In genomic region chr13:72745260-72745659, GRCh38 we compare ENCODE assay signal across 21 cellular contexts. TPM values are rescaled to one million over a fixed set of nuclear protein-coding genes. Genes with fewer than 3 reads are reported as not detected.
DNase-seq lines count a peak whose midpoint lies in the region; ATAC-seq, FAIRE-seq and TF ChIP-seq lines count a peak whose summit lies in the region.
"Had no signal": no experiment of that assay in that cellular context is flagged by ENCODE, and none has a peak within 500 bp of the region (broad histone marks: within the 10 kb centered on the region; RNA-seq: fewer than 3 reads in every experiment).

No MANE protein-coding gene starts in this region.

- TF ChIP-seq POLR2A in GM12891 (IDR thresholded peaks at IDR 0.05; ENCODE audit: low read depth, low read length) = no peak

- H3K4me1 Mint-ChIP-seq in activated CD8-positive, alpha-beta T cell treated with anti-CD3 and anti-CD28 coated beads for 36 hours (ENCODE audit: low read depth) = peaks cover 23% of the 10 kb centered on the region
- peaks cover 17% of the 10 kb centered on the region for H3K4me1 Mint-ChIP-seq in activated CD8-positive, alpha-beta T cell treated with anti-CD3 and anti-CD28 coated beads, Interleukin-2, amount 10 ng/mL, durations not matched to agents 7 days and 5 days (ENCODE audit: low read depth)
- H3K4me1 Mint-ChIP-seq in HFFc6 (ENCODE audit: low read depth) (no peaks in the 10 kb centered on the region), progenitor cell of endocrine pancreas (ENCODE audit: low read depth) (no peaks in the 10 kb centered on the region)
- H3K4me1 Mint-ChIP-seq: CD14-positive monocyte had no signal

- CTCF ChIA-PET in activated CD8-positive, alpha-beta T cell treated with anti-CD3 and anti-CD28 coated beads for 36 hours (lab: Charles Lee) = interaction anchor here (1.4 kb wide), 1 partner anchor 10 kb away, joined by 3 read pairs; no protein-coding TSS in a partner anchor
- CTCF ChIA-PET in activated CD8-positive, alpha-beta T cell treated with anti-CD3 and anti-CD28 coated beads, Interleukin-2, amount 10 ng/mL, durations not matched to agents 7 days and 5 days (lab: Charles Lee) = interaction anchor here (1.5 kb wide), 1 partner anchor 17 kb away, joined by 3 read pairs; the partner anchor contains the start of gene BORA

- FAIRE-seq in GM12891 (lab: Jason Lieb, UNC) = no peak
- FAIRE-seq in D721Med (lab: Jason Lieb, UNC) = no peak
- FAIRE-seq: frontal cortex, small intestine had no signal

- no peak for DNase-seq in activated CD8-positive, alpha-beta T cell treated with anti-CD3 and anti-CD28 coated beads for 36 hours
- no peak for DNase-seq in activated CD8-positive, alpha-beta T cell treated with anti-CD3 and anti-CD28 coated beads, Interleukin-2, amount 10 ng/mL, durations not matched to agents 7 days and 5 days
- DNase-seq in HFFc6 (no peak), progenitor cell of endocrine pancreas (ENCODE audit: low spot score, unreplicated experiment) (no peak), GM12891 (ENCODE audit: insufficient read length, low spot score) (no peak), D721Med (ENCODE audit: insufficient read length, low spot score) (no peak)
- DNase-seq in stimulated activated CD4-positive, alpha-beta T cell treated with anti-CD3 and anti-CD28 coated beads, Interleukin-4, amount 100 ng/mL, for 1 hour = no peak
- DNase-seq: activated CD4-positive, alpha-beta T cell treated with anti-CD3 and anti-CD28 coated beads for 48 hours; activated T-cell treated with anti-CD3 and anti-CD28 coated beads, Interleukin-2, amount 50 U/mL, for 4 hours; HCEC 1CT; Karpas-422; naive thymus-derived CD8-positive, alpha-beta T cell; NCI-H1105 treated with DMSO at 0.1 percent for 48 hours; NCI-H748 treated with DMSO at 0.1 percent for 48 hours; PC-3; small intestine; T1000; upper lobe of left lung had no signal

- H3K36me3 Mint-ChIP-seq in activated CD8-positive, alpha-beta T cell treated with anti-CD3 and anti-CD28 coated beads for 36 hours (ENCODE audit: low read depth) = peaks cover 39% of the 10 kb centered on the region
- H3K36me3 Mint-ChIP-seq in activated CD8-positive, alpha-beta T cell treated with anti-CD3 and anti-CD28 coated beads, Interleukin-2, amount 10 ng/mL, durations not matched to agents 7 days and 5 days (ENCODE audit: low read depth) = peaks cover 63% of the 10 kb centered on the region
- H3K36me3 Mint-ChIP-seq in HFFc6 (ENCODE audit: low read depth) = peaks cover 7% of the 10 kb centered on the region
- H3K36me3 Mint-ChIP-seq in progenitor cell of endocrine pancreas (ENCODE audit: insufficient read depth) = peaks cover 18% of the 10 kb centered on the region

- H3K27me3 Mint-ChIP-seq in activated CD8-positive, alpha-beta T cell treated with anti-CD3 and anti-CD28 coated beads for 36 hours = no peaks in the 10 kb centered on the region
- no peaks in the 10 kb centered on the region for H3K27me3 Mint-ChIP-seq in activated CD8-positive, alpha-beta T cell treated with anti-CD3 and anti-CD28 coated beads, Interleukin-2, amount 10 ng/mL, durations not matched to agents 7 days and 5 days (ENCODE audit: low read depth)
- H3K27me3 Mint-ChIP-seq in HFFc6 (ENCODE audit: insufficient read depth) (no peaks in the 10 kb centered on the region), progenitor cell of endocrine pancreas (no peaks in the 10 kb centered on the region)
- H3K27me3 Mint-ChIP-seq: naive thymus-derived CD8-positive, alpha-beta T cell had no signal

- peak overlapping the region; percentile 38 for H3K27ac Mint-ChIP-seq in activated CD8-positive, alpha-beta T cell treated with anti-CD3 and anti-CD28 coated beads for 36 hours
- no peak overlapping the region for H3K27ac Mint-ChIP-seq in activated CD8-positive, alpha-beta T cell treated with anti-CD3 and anti-CD28 coated beads, Interleukin-2, amount 10 ng/mL, durations not matched to agents 7 days and 5 days
- H3K27ac Mint-ChIP-seq in HFFc6 (peak overlapping the region; percentile 48; the same call in 1 of the 2 replicates), progenitor cell of endocrine pancreas (peak overlapping the region; percentile 51)

- H3K4me3 Mint-ChIP-seq in activated CD8-positive, alpha-beta T cell treated with anti-CD3 and anti-CD28 coated beads for 36 hours = no peak overlapping the region
- no peak overlapping the region for H3K4me3 Mint-ChIP-seq in activated CD8-positive, alpha-beta T cell treated with anti-CD3 and anti-CD28 coated beads, Interleukin-2, amount 10 ng/mL, durations not matched to agents 7 days and 5 days
- no peak overlapping the region for H3K4me3 Mint-ChIP-seq in HFFc6
- no peak overlapping the region for H3K4me3 Mint-ChIP-seq in progenitor cell of endocrine pancreas (ENCODE audit: low read depth)
- H3K4me3 Mint-ChIP-seq: activated T-cell treated with anti-CD3 and anti-CD28 coated beads, Interleukin-2, amount 50 U/mL, for 4 hours; CD14-positive monocyte; naive thymus-derived CD8-positive, alpha-beta T cell had no signal

- intact Hi-C loops in activated CD8-positive, alpha-beta T cell treated with anti-CD3 and anti-CD28 coated beads for 36 hours (cut with micrococcal nuclease) = no loop called here

- no peak for TF ChIP-seq CTCF in activated CD8-positive, alpha-beta T cell treated with anti-CD3 and anti-CD28 coated beads for 36 hours (IDR thresholded peaks at IDR 0.05)
- no peak for TF ChIP-seq CTCF in HFFc6 (IDR thresholded peaks at IDR 0.05)
- no peak for TF ChIP-seq CTCF in progenitor cell of endocrine pancreas (IDR thresholded peaks at IDR 0.05; ENCODE audit: unreplicated experiment)
- no peak for TF ChIP-seq CTCF in D721Med (IDR thresholded peaks at IDR 0.05; ENCODE audit: insufficient read depth, missing control alignments)

- POLR2A ChIA-PET in activated CD8-positive, alpha-beta T cell treated with anti-CD3 and anti-CD28 coated beads for 36 hours (lab: Charles Lee) = no interaction called here
- POLR2A ChIA-PET in activated CD8-positive, alpha-beta T cell treated with anti-CD3 and anti-CD28 coated beads, Interleukin-2, amount 10 ng/mL, durations not matched to agents 7 days and 5 days (lab: Charles Lee) = no interaction called here

- no peak for ATAC-seq in activated CD8-positive, alpha-beta T cell treated with anti-CD3 and anti-CD28 coated beads for 36 hours
- no peak for ATAC-seq in activated CD8-positive, alpha-beta T cell treated with anti-CD3 and anti-CD28 coated beads, Interleukin-2, amount 10 ng/mL, durations not matched to agents 7 days and 5 days
- ATAC-seq in HG03460 (IDR thresholded peaks at IDR 0.05; ENCODE audit: unreplicated experiment) = peak; percentile 48
- ATAC-seq: activated T-cell treated with anti-CD3 and anti-CD28 coated beads, Interleukin-2, amount 50 U/mL, for 4 hours; naive thymus-derived CD8-positive, alpha-beta T cell; PC-3 had no signal

- no peaks in the 10 kb centered on the region for H3K9me3 Mint-ChIP-seq in activated CD8-positive, alpha-beta T cell treated with anti-CD3 and anti-CD28 coated beads for 36 hours
- no peaks in the 10 kb centered on the region for H3K9me3 Mint-ChIP-seq in activated CD8-positive, alpha-beta T cell treated with anti-CD3 and anti-CD28 coated beads, Interleukin-2, amount 10 ng/mL, durations not matched to agents 7 days and 5 days (ENCODE audit: insufficient read depth)
- H3K9me3 Mint-ChIP-seq in HFFc6 = no peaks in the 10 kb centered on the region
- no peaks in the 10 kb centered on the region for H3K9me3 Mint-ChIP-seq in progenitor cell of endocrine pancreas (ENCODE audit: low read depth)
- H3K9me3 Mint-ChIP-seq: activated T-cell treated with anti-CD3 and anti-CD28 coated beads, Interleukin-2, amount 50 U/mL, for 4 hours; CD14-positive monocyte; naive thymus-derived CD8-positive, alpha-beta T cell had no signal

TF ChIP-seq in GM12891, 5 proteins besides CTCF, POLR2A, EP300 and RAD21:
- TF ChIP-seq SPI1 (IDR thresholded peaks at IDR 0.05; ENCODE audit: low read depth, low read length) = no peak
- no peak for TF ChIP-seq POU2F2 (IDR thresholded peaks at IDR 0.05; ENCODE audit: low read depth, low read length)
- no peak for TF ChIP-seq TAF1 (IDR thresholded peaks at IDR 0.05; ENCODE audit: low read depth, low read length)
- no peak for TF ChIP-seq PAX5 (IDR thresholded peaks at IDR 0.05; ENCODE audit: insufficient read depth, low read length, severe bottlenecking)
- no peak for TF ChIP-seq POLR2AphosphoS5 (IDR thresholded peaks at IDR 0.05; ENCODE audit: low read depth, low read length)

RNA-seq across cellular contexts. Expression of gene BORA, which starts 17.5 kb away (rescaled TPM):
- 10 to 100 TPM; 16.8 to 17.5 TPM for total RNA-seq in activated CD8-positive, alpha-beta T cell treated with anti-CD3 and anti-CD28 coated beads for 36 hours
- total RNA-seq in activated CD8-positive, alpha-beta T cell treated with anti-CD3 and anti-CD28 coated beads, Interleukin-2, amount 10 ng/mL, durations not matched to agents 7 days and 5 days = 10 to 100 TPM; 31.0 TPM
- 1 to 10 TPM; 4.9 to 9.8 (median 7.2) TPM for total RNA-seq in HFFc6 (2021; fragmentation: NEBNext Ultra II Directional; extraction: Animal tissue kit (Norgen Biotek cat#: 25700))
- 10.8 and 12.4 TPM in 2 replicates for total RNA-seq in progenitor cell of endocrine pancreas
- polyA plus RNA-seq in GM12891 (2012; ENCODE audit: low read depth, missing spikeins) = 12.9 TPM

RNA-seq across cellular contexts. Expression of gene MZT1, which starts 17.8 kb away (rescaled TPM):
- total RNA-seq in activated CD8-positive, alpha-beta T cell treated with anti-CD3 and anti-CD28 coated beads for 36 hours = 10 to 100 TPM; 31.1 to 34.5 TPM
- total RNA-seq in activated CD8-positive, alpha-beta T cell treated with anti-CD3 and anti-CD28 coated beads, Interleukin-2, amount 10 ng/mL, durations not matched to agents 7 days and 5 days = 10 to 100 TPM; 20.6 to 25.5 TPM
- 10 to 100 TPM; 17.1 to 28.9 (median 27.0) TPM for total RNA-seq in HFFc6 (2021; fragmentation: NEBNext Ultra II Directional; extraction: Animal tissue kit (Norgen Biotek cat#: 25700))
- total RNA-seq in progenitor cell of endocrine pancreas = 9.3 and 9.8 TPM in 2 replicates
- 10.5 TPM for polyA plus RNA-seq in GM12891 (2012; ENCODE audit: low read depth, missing spikeins)

RNA-seq across cellular contexts. Expression of gene DIS3, which starts 36.4 kb away (rescaled TPM):
- total RNA-seq in activated CD8-positive, alpha-beta T cell treated with anti-CD3 and anti-CD28 coated beads for 36 hours = 10 to 100 TPM; 51.6 to 52.0 TPM
- total RNA-seq in activated CD8-positive, alpha-beta T cell treated with anti-CD3 and anti-CD28 coated beads, Interleukin-2, amount 10 ng/mL, durations not matched to agents 7 days and 5 days = 10 to 100 TPM; 31.5 to 35.2 TPM
- total RNA-seq in HFFc6 (2021; fragmentation: NEBNext Ultra II Directional; extraction: Animal tissue kit (Norgen Biotek cat#: 25700)) = 10 to 100 TPM; 30.6 to 35.6 (median 31.9) TPM
- total RNA-seq in progenitor cell of endocrine pancreas = 29.0 and 29.7 TPM in 2 replicates
- 31.8 TPM for polyA plus RNA-seq in GM12891 (2012; ENCODE audit: low read depth, missing spikeins)

RNA-seq across cellular contexts. Expression of gene PIBF1, which starts 36.7 kb away (rescaled TPM):
- 10 to 100 TPM; 26.2 to 29.7 TPM for total RNA-seq in activated CD8-positive, alpha-beta T cell treated with anti-CD3 and anti-CD28 coated beads for 36 hours
- 10 to 100 TPM; 29.6 to 34.0 TPM for total RNA-seq in activated CD8-positive, alpha-beta T cell treated with anti-CD3 and anti-CD28 coated beads, Interleukin-2, amount 10 ng/mL, durations not matched to agents 7 days and 5 days
- total RNA-seq in HFFc6 (2021; fragmentation: NEBNext Ultra II Directional; extraction: Animal tissue kit (Norgen Biotek cat#: 25700)) = 10 to 100 TPM; 11.9 to 18.3 (median 14.5) TPM
- total RNA-seq in progenitor cell of endocrine pancreas = 28.7 and 30.4 TPM in 2 replicates
- polyA plus RNA-seq in GM12891 (2012; ENCODE audit: low read depth, missing spikeins) = 5.6 TPM
